In genomic region chr18:23662309-23663263, GRCh38 we compare ENCODE assay signal across 8 cellular contexts. TPM values are rescaled to one million over a fixed set of nuclear protein-coding genes. Genes with fewer than 3 reads are reported as not detected.
DNase-seq lines count a peak whose midpoint lies in the region; ATAC-seq and TF ChIP-seq lines count a peak whose summit lies in the region.

Gene ANKRD29, minus strand, starts transcription at chr18:23662911. Its CDS starts 181 bp downstream, at chr18:23662730.

- intact Hi-C loops in heart right ventricle (cut with DNase I): no loop called here

- H3K9me3 ChIP-seq in heart right ventricle: no peaks in the 10 kb centered on the region

- no peaks in the 10 kb centered on the region for H3K9me3 Mint-ChIP-seq in activated naive CD4-positive, alpha-beta T cell treated with anti-CD3 and anti-CD28 coated beads, Interleukin-2, amount 50 U/mL, for 24 hours
- H3K9me3 Mint-ChIP-seq in progenitor cell of endocrine pancreas (ENCODE audit: low read depth): no peaks in the 10 kb centered on the region

- no peaks in the 10 kb centered on the region for H3K36me3 Mint-ChIP-seq in activated naive CD4-positive, alpha-beta T cell treated with anti-CD3 and anti-CD28 coated beads, Interleukin-2, amount 50 U/mL, for 24 hours
- no peaks in the 10 kb centered on the region for H3K36me3 Mint-ChIP-seq in progenitor cell of endocrine pancreas (ENCODE audit: insufficient read depth)

- H3K27ac ChIP-seq in RWPE1: peak within 1 kb of the TSS; percentile 75
- peak within 1 kb of the TSS in 9 of 10 donors; percentile 37 to 84 (median 65) for H3K27ac ChIP-seq in heart right ventricle

- no peaks in the 10 kb centered on the region for H3K36me3 ChIP-seq in heart right ventricle

- H3K4me3 Mint-ChIP-seq in activated naive CD4-positive, alpha-beta T cell treated with anti-CD3 and anti-CD28 coated beads, Interleukin-2, amount 50 U/mL, for 24 hours: peak within 1 kb of the TSS; percentile 90
- peak within 1 kb of the TSS; percentile 75 for H3K4me3 Mint-ChIP-seq in progenitor cell of endocrine pancreas (ENCODE audit: low read depth)

- H3K27ac Mint-ChIP-seq in activated naive CD4-positive, alpha-beta T cell treated with anti-CD3 and anti-CD28 coated beads, Interleukin-2, amount 50 U/mL, for 24 hours: peak within 1 kb of the TSS; percentile 52
- H3K27ac Mint-ChIP-seq in progenitor cell of endocrine pancreas: peak within 1 kb of the TSS; percentile 46

- CTCF ChIA-PET in AG04449 (lab: Yijun Ruan, JAX): interaction anchor here (0.9 to 1.0 kb wide), 2 partner anchors 19 to 41 kb away, joined by 3 to 5 read pairs; no protein-coding TSS in a partner anchor
- CTCF ChIA-PET in RWPE1 (lab: Yijun Ruan, JAX): no interaction called here

- peaks cover 27% of the 10 kb centered on the region for H3K4me1 Mint-ChIP-seq in activated naive CD4-positive, alpha-beta T cell treated with anti-CD3 and anti-CD28 coated beads, Interleukin-2, amount 50 U/mL, for 24 hours
- H3K4me1 Mint-ChIP-seq in progenitor cell of endocrine pancreas (ENCODE audit: low read depth): peaks cover 3% of the 10 kb centered on the region

- ATAC-seq in GM21825 (IDR thresholded peaks at IDR 0.05; ENCODE audit: unreplicated experiment): peak; percentile 44
- peak; percentile 80 to 90 (median 86) for ATAC-seq in heart right ventricle
- ATAC-seq in HG03280 (IDR thresholded peaks at IDR 0.05; ENCODE audit: unreplicated experiment): no peak
- ATAC-seq in GM19455 (IDR thresholded peaks at IDR 0.05; ENCODE audit: unreplicated experiment): no peak

- H3K27me3 Mint-ChIP-seq in activated naive CD4-positive, alpha-beta T cell treated with anti-CD3 and anti-CD28 coated beads, Interleukin-2, amount 50 U/mL, for 24 hours: peaks cover 4% of the 10 kb centered on the region
- peaks cover 75% of the 10 kb centered on the region for H3K27me3 Mint-ChIP-seq in progenitor cell of endocrine pancreas

- DNase-seq in AG04449 (ENCODE audit: low read depth, low spot score) (no peak), RWPE1 (ENCODE audit: low spot score) (peak; percentile 50), heart right ventricle (peak; percentile 32 to 62), progenitor cell of endocrine pancreas (ENCODE audit: low spot score, unreplicated experiment) (peak; percentile 14)

- POLR2A ChIA-PET in AG04449 (lab: Yijun Ruan, JAX): no interaction called here
- POLR2A ChIA-PET in RWPE1 (lab: Yijun Ruan, JAX; ENCODE audit: low non-redundant PET): no interaction called here

- peaks cover 0 to 22% (median 6%) of the 10 kb centered on the region in 9 donors for H3K4me1 ChIP-seq in heart right ventricle

- WGBS in heart right ventricle, 2 donors: 1 to 2% methylated on average over 66 to 85 of the region's 86 CpGs

- H3K4me3 ChIP-seq in AG04449 (ENCODE audit: low read depth, low read length) (peak within 1 kb of the TSS; percentile 55), heart right ventricle (peak within 1 kb of the TSS; percentile 44 to 82 (median 70))

- TF ChIP-seq CTCF in AG04449 (IDR thresholded peaks at IDR 0.05; ENCODE audit: insufficient read depth, low read length, missing control alignments) (no peak), RWPE1 (conservative IDR thresholded peaks at IDR 0.05; ENCODE audit: low read depth) (no peak), heart right ventricle (IDR thresholded peaks at IDR 0.05) (no peak), progenitor cell of endocrine pancreas (IDR thresholded peaks at IDR 0.05; ENCODE audit: unreplicated experiment) (no peak)

- H3K27me3 ChIP-seq in heart right ventricle: peaks cover 0 to 68% (median 0%) of the 10 kb centered on the region in 7 donors

RNA-seq across cellular contexts. Expression of gene ANKRD29, which starts in this region (rescaled TPM):
- total RNA-seq in heart right ventricle: 1 to 10 TPM; 2.8 to 8.5 (median 6.0) TPM
- 10 to 100 TPM in 1 of 2 donors, 1 to 10 TPM in 1; 2.1 to 11.5 TPM for polyA plus RNA-seq in heart right ventricle
- 0.36 and 0.41 TPM in 2 replicates for total RNA-seq in progenitor cell of endocrine pancreas

Comparison
In these comparisons a context has a peak if more than half of its experiments do, and no peak if none do; other contexts are left out.
1. Peak in DNase-seq in progenitor cell of endocrine pancreas; RNA of the gene not detected or under 1 TPM.
2. ATAC-seq: peak in GM21825 (single experiment) and heart right ventricle (8 of 8); none in HG03280 (single experiment) and GM19455 (single experiment).